ENCODE assay signal across 7 cellular contexts in genomic region chr17:50396261-50397110, GRCh38. TPM values are rescaled to one million over a fixed set of nuclear protein-coding genes. Genes with fewer than 3 reads are reported as not detected.
DNase-seq lines count a peak whose midpoint lies in the region; ATAC-seq, FAIRE-seq and TF ChIP-seq lines count a peak whose summit lies in the region.

No MANE protein-coding gene starts in this region.

- peaks cover 24% of the 10 kb centered on the region for H3K4me1 Mint-ChIP-seq in T-helper 1 cell treated with Interleukin-12 subunit alpha and Interleukin-12 subunit beta and Interleukin-4 antibody, amounts not matched to agents 30 μg/mL and 1 μg/mL, for 36 hours (ENCODE audit: low read depth)

- peaks cover 35% of the 10 kb centered on the region for H3K36me3 ChIP-seq in ES-I3 (ENCODE audit: insufficient read depth, low read length)
- peaks cover 26 to 34% of the 10 kb centered on the region in 2 experiments for H3K36me3 ChIP-seq in endothelial cell of umbilical vein (ENCODE audit: control insufficient read depth in 2 of 2, extremely low read depth in 1 of 2, insufficient read depth in 2 of 2, low read length in 2 of 2)
- H3K36me3 ChIP-seq in tibial artery: peaks cover 35 to 36% (median 35%) of the 10 kb centered on the region in 3 donors

- H3K27ac Mint-ChIP-seq in T-helper 1 cell treated with Interleukin-12 subunit alpha and Interleukin-12 subunit beta and Interleukin-4 antibody, amounts not matched to agents 30 μg/mL and 1 μg/mL, for 36 hours: peak overlapping the region; percentile 88

- peak overlapping the region; percentile 39 to 89 (median 67) for H3K4me3 ChIP-seq in endothelial cell of umbilical vein (replicated peaks in 1 of 3; ENCODE audit: insufficient read depth in 1 of 3, low read depth in 1 of 3, low read length in 3 of 3)
- peak overlapping the region; percentile 97 for H3K4me3 ChIP-seq in mononuclear cell (ENCODE audit: low read length)
- H3K4me3 ChIP-seq in tibial artery: peak overlapping the region; percentile 81 to 94

- peak; percentile 15 for ATAC-seq in HG03439 (IDR thresholded peaks at IDR 0.05; ENCODE audit: unreplicated experiment)
- no peak for ATAC-seq in GM21737 (IDR thresholded peaks at IDR 0.05; ENCODE audit: unreplicated experiment)

- DNase-seq in endothelial cell of umbilical vein (ENCODE audit: low read depth, low spot score): peak; percentile 54
- no peak for DNase-seq in tibial artery

- H3K9ac ChIP-seq in ES-I3 (ENCODE audit: low read depth, low read length) (peak overlapping the region; percentile 85), endothelial cell of umbilical vein (replicated peaks; ENCODE audit: extremely low read depth, insufficient read depth, low read length) (peak overlapping the region; percentile 90)

- CTCF ChIA-PET in endothelial cell of umbilical vein (lab: Charles Lee): interaction anchor here (0.5 to 4.6 kb wide), 34 partner anchors 8 to 243 kb away, joined by 3 to 44 read pairs (median 5); partner anchors contain the start of genes ACSF2 and RSAD1

- H3K9me1 ChIP-seq in endothelial cell of umbilical vein (replicated peaks; ENCODE audit: control insufficient read depth, extremely low read depth, insufficient read depth, low read length): no peaks in the 10 kb centered on the region

- peak; percentile 78 for FAIRE-seq in endothelial cell of umbilical vein (lab: Jason Lieb, UNC)

- no peak for TF ChIP-seq CTCF in endothelial cell of umbilical vein (IDR thresholded peaks at IDR 0.05; ENCODE audit: extremely low read depth in 1 of 2, insufficient read depth in 1 of 2, low read depth in 1 of 2, low read length in 2 of 2)
- TF ChIP-seq CTCF in tibial artery (IDR thresholded peaks at IDR 0.05): no peak

- H4K20me1 ChIP-seq in endothelial cell of umbilical vein (replicated peaks; ENCODE audit: control insufficient read depth, extremely low read depth, insufficient read depth, low read length): peaks cover 3% of the 10 kb centered on the region

- H3K4me3 Mint-ChIP-seq in T-helper 1 cell treated with Interleukin-12 subunit alpha and Interleukin-12 subunit beta and Interleukin-4 antibody, amounts not matched to agents 30 μg/mL and 1 μg/mL, for 36 hours: peak overlapping the region; percentile 97

- no peaks in the 10 kb centered on the region for H3K9me3 Mint-ChIP-seq in T-helper 1 cell treated with Interleukin-12 subunit alpha and Interleukin-12 subunit beta and Interleukin-4 antibody, amounts not matched to agents 30 μg/mL and 1 μg/mL, for 36 hours

- H3K79me2 ChIP-seq in endothelial cell of umbilical vein (ENCODE audit: control insufficient read depth, insufficient read depth, low read length): peaks cover 47% of the 10 kb centered on the region

- no peak for TF ChIP-seq POLR2A in endothelial cell of umbilical vein (IDR thresholded peaks at IDR 0.05; ENCODE audit: low read depth, low read length)

- dilution Hi-C loops in endothelial cell of umbilical vein (cut with MboI; ENCODE audit: extremely low pct_ligation_motif_present, low sequenced_read_pairs): no loop called here

- H3K27ac ChIP-seq in endothelial cell of umbilical vein (ENCODE audit: insufficient read depth, low read depth, low read length) (peak overlapping the region; percentile 63), tibial artery (peak overlapping the region; percentile 75 to 82)

- intact Hi-C loops in endothelial cell of umbilical vein (cut with micrococcal nuclease): loop anchor here (1.0 to 2.0 kb wide), 2 partner anchors 30 to 83 kb away; partner anchors contain the start of gene ACSF2
- intact Hi-C loops in tibial artery (cut with DNase I; ENCODE audit: low total_unique reads): no loop called here

- BruUV-seq in endothelial cell of umbilical vein (replicated peaks; lab: Mats Ljungman, UMichigan): TSS peak; percentile 74

- H3K4me1 ChIP-seq in ES-I3 (ENCODE audit: insufficient read depth, low read length): peaks cover 6% of the 10 kb centered on the region; the same call in 1 of the 2 replicates
- peaks cover 21% of the 10 kb centered on the region for H3K4me1 ChIP-seq in endothelial cell of umbilical vein (ENCODE audit: control insufficient read depth, extremely low read depth, insufficient read depth, low read length)
- H3K4me1 ChIP-seq in mononuclear cell (ENCODE audit: insufficient read depth, low read length): peaks cover 26% of the 10 kb centered on the region
- H3K4me1 ChIP-seq in tibial artery: peaks cover 0 to 25% (median 19%) of the 10 kb centered on the region in 4 donors

- H3K36me3 Mint-ChIP-seq in T-helper 1 cell treated with Interleukin-12 subunit alpha and Interleukin-12 subunit beta and Interleukin-4 antibody, amounts not matched to agents 30 μg/mL and 1 μg/mL, for 36 hours (ENCODE audit: low read depth): peaks cover 36% of the 10 kb centered on the region

- H3K27me3 Mint-ChIP-seq in T-helper 1 cell treated with Interleukin-12 subunit alpha and Interleukin-12 subunit beta and Interleukin-4 antibody, amounts not matched to agents 30 μg/mL and 1 μg/mL, for 36 hours (ENCODE audit: low read depth): no peaks in the 10 kb centered on the region

- H3K4me2 ChIP-seq in endothelial cell of umbilical vein (ENCODE audit: insufficient read depth, low read length): peak overlapping the region; percentile 96

- H3K27me3 ChIP-seq in endothelial cell of umbilical vein (ENCODE audit: control insufficient read depth in 2 of 2, insufficient read depth in 2 of 2, low read length in 2 of 2): no peaks in the 10 kb centered on the region
- no peaks in the 10 kb centered on the region for H3K27me3 ChIP-seq in mononuclear cell (ENCODE audit: insufficient read depth, low read length)
- H3K27me3 ChIP-seq in tibial artery: no peaks in the 10 kb centered on the region

- H2AFZ ChIP-seq in endothelial cell of umbilical vein (ENCODE audit: low read depth, low read length): no peak overlapping the region

- POLR2A ChIA-PET in endothelial cell of umbilical vein (lab: Charles Lee): interaction anchor here (0.5 to 1.7 kb wide), 5 partner anchors 12 to 82 kb away, joined by 3 to 8 read pairs (median 4); partner anchors contain the start of genes ACSF2 and RSAD1

- H3K9me3 ChIP-seq in ES-I3 (ENCODE audit: control insufficient read depth, insufficient read depth, low read length) (no peaks in the 10 kb centered on the region), endothelial cell of umbilical vein (replicated peaks; ENCODE audit: control insufficient read depth, insufficient read depth, low read length) (no peaks in the 10 kb centered on the region), mononuclear cell (ENCODE audit: low read depth, low read length) (no peaks in the 10 kb centered on the region), tibial artery (no peaks in the 10 kb centered on the region)

RNA-seq across cellular contexts. Expression of gene LRRC59, which starts 0.8 kb away (rescaled TPM):
- 179 and 183 TPM in 2 replicates for total RNA-seq in endothelial cell of umbilical vein
- polyA plus RNA-seq in endothelial cell of umbilical vein: 88.3 and 93.9 TPM in 2 replicates
- polyA plus RNA-seq in endothelial cell of umbilical vein (2011; cell fraction: cytosol; rRNA removed): 114 and 124 TPM in 2 replicates
- 80.0 and 87.0 TPM in 2 replicates for polyA plus RNA-seq in endothelial cell of umbilical vein (2011; cell fraction: nucleus; rRNA removed)
- 205 and 230 TPM in 2 replicates for polyA plus RNA-seq in endothelial cell of umbilical vein (2012)
- polyA minus RNA-seq in endothelial cell of umbilical vein: 137 and 138 TPM in 2 replicates
- 76.6 TPM for polyA minus RNA-seq in endothelial cell of umbilical vein (2011; cell fraction: cytosol; rRNA and poly(A)+ RNA removed)
- polyA minus RNA-seq in endothelial cell of umbilical vein (2011; cell fraction: nucleus; rRNA and poly(A)+ RNA removed): 55.9 and 75.2 TPM in 2 replicates
- total RNA-seq in mononuclear cell: 59.2 TPM

RNA-seq across cellular contexts. Expression of gene EME1, which starts 23.5 kb away (rescaled TPM):
- 7.3 and 9.1 TPM in 2 replicates for total RNA-seq in endothelial cell of umbilical vein
- polyA plus RNA-seq in endothelial cell of umbilical vein: 4.3 and 5.6 TPM in 2 replicates
- polyA plus RNA-seq in endothelial cell of umbilical vein (2011; cell fraction: cytosol; rRNA removed): 5.1 and 5.2 TPM in 2 replicates
- polyA plus RNA-seq in endothelial cell of umbilical vein (2011; cell fraction: nucleus; rRNA removed): 40.0 and 52.1 TPM in 2 replicates
- polyA plus RNA-seq in endothelial cell of umbilical vein (2012): 4.0 and 7.1 TPM in 2 replicates
- polyA minus RNA-seq in endothelial cell of umbilical vein: 4.2 and 4.4 TPM in 2 replicates
- polyA minus RNA-seq in endothelial cell of umbilical vein (2011; cell fraction: cytosol; rRNA and poly(A)+ RNA removed): 9.7 TPM
- polyA minus RNA-seq in endothelial cell of umbilical vein (2011; cell fraction: nucleus; rRNA and poly(A)+ RNA removed): 5.5 and 8.1 TPM in 2 replicates
- 0.52 TPM for total RNA-seq in mononuclear cell

RNA-seq across cellular contexts. Expression of gene MRPL27, which starts 23.5 kb away (rescaled TPM):
- total RNA-seq in endothelial cell of umbilical vein (72.2 and 76.2 TPM in 2 replicates), mononuclear cell (17.1 TPM)
- 119 and 158 TPM in 2 replicates for polyA plus RNA-seq in endothelial cell of umbilical vein
- polyA plus RNA-seq in endothelial cell of umbilical vein (2011; cell fraction: cytosol; rRNA removed): 157 and 205 TPM in 2 replicates
- polyA plus RNA-seq in endothelial cell of umbilical vein (2011; cell fraction: nucleus; rRNA removed): 89.7 and 95.0 TPM in 2 replicates
- polyA plus RNA-seq in endothelial cell of umbilical vein (2012): 105 and 106 TPM in 2 replicates
- polyA minus RNA-seq in endothelial cell of umbilical vein: 59.8 and 61.6 TPM in 2 replicates
- polyA minus RNA-seq in endothelial cell of umbilical vein (2011; cell fraction: cytosol; rRNA and poly(A)+ RNA removed): 41.8 TPM
- polyA minus RNA-seq in endothelial cell of umbilical vein (2011; cell fraction: nucleus; rRNA and poly(A)+ RNA removed): 34.1 and 37.2 TPM in 2 replicates

RNA-seq across cellular contexts. Expression of gene ACSF2, which starts 29.5 kb away (rescaled TPM):
- total RNA-seq in endothelial cell of umbilical vein (24.6 and 37.2 TPM in 2 replicates), mononuclear cell (5.6 TPM)
- polyA plus RNA-seq in endothelial cell of umbilical vein: 30.4 and 33.2 TPM in 2 replicates
- polyA plus RNA-seq in endothelial cell of umbilical vein (2011; cell fraction: cytosol; rRNA removed): 20.7 and 22.6 TPM in 2 replicates
- 103 and 131 TPM in 2 replicates for polyA plus RNA-seq in endothelial cell of umbilical vein (2011; cell fraction: nucleus; rRNA removed)
- polyA plus RNA-seq in endothelial cell of umbilical vein (2012): 38.4 and 55.1 TPM in 2 replicates
- polyA minus RNA-seq in endothelial cell of umbilical vein: 35.0 and 50.4 TPM in 2 replicates
- 16.9 TPM for polyA minus RNA-seq in endothelial cell of umbilical vein (2011; cell fraction: cytosol; rRNA and poly(A)+ RNA removed)
- polyA minus RNA-seq in endothelial cell of umbilical vein (2011; cell fraction: nucleus; rRNA and poly(A)+ RNA removed): 33.0 and 34.4 TPM in 2 replicates

RNA-seq across cellular contexts. Expression of gene XYLT2, which starts 50.6 kb away (rescaled TPM):
- 26.6 and 29.9 TPM in 2 replicates for total RNA-seq in endothelial cell of umbilical vein
- polyA plus RNA-seq in endothelial cell of umbilical vein: 19.1 and 24.0 TPM in 2 replicates
- 9.4 and 12.5 TPM in 2 replicates for polyA plus RNA-seq in endothelial cell of umbilical vein (2011; cell fraction: cytosol; rRNA removed)
- polyA plus RNA-seq in endothelial cell of umbilical vein (2011; cell fraction: nucleus; rRNA removed): 16.4 and 19.0 TPM in 2 replicates
- 19.2 and 22.9 TPM in 2 replicates for polyA plus RNA-seq in endothelial cell of umbilical vein (2012)
- polyA minus RNA-seq in endothelial cell of umbilical vein: 23.4 and 29.9 TPM in 2 replicates
- polyA minus RNA-seq in endothelial cell of umbilical vein (2011; cell fraction: cytosol; rRNA and poly(A)+ RNA removed): 16.8 TPM
- polyA minus RNA-seq in endothelial cell of umbilical vein (2011; cell fraction: nucleus; rRNA and poly(A)+ RNA removed): 9.5 and 11.6 TPM in 2 replicates
- total RNA-seq in mononuclear cell: 6.8 TPM
